Comparison of ENCODE assay signal across 1 cellular context in the genomic region with DNA sequence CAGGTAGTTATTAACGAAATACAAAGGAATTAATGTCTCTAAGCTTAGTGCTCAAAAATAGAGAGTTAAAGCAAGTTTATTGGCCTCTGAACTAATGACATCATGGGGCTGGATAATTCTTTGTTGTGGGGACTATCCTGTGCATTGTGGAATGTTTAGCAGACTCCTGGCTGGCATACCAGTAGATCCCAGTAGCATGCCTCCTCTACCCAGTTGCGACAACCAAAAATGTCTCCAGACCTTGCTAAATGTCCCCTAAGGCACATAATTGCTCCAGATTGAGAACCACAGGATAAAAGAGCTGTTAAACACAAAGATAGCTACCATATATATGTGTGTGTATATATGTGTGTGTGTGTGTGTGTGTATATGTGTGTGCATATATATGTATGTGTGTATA.
TF ChIP-seq lines count a peak whose summit lies in the region.

No MANE protein-coding gene starts in this region.

TF ChIP-seq in HepG2, 621 proteins besides CTCF, POLR2A, EP300 and RAD21 (continued from another document):
- TF ChIP-seq ZNF33A (CRISPR knock-in tag; IDR thresholded peaks at IDR 0.05; ENCODE audit: borderline replicate concordance) = no peak
- TF ChIP-seq, protein P1, sequence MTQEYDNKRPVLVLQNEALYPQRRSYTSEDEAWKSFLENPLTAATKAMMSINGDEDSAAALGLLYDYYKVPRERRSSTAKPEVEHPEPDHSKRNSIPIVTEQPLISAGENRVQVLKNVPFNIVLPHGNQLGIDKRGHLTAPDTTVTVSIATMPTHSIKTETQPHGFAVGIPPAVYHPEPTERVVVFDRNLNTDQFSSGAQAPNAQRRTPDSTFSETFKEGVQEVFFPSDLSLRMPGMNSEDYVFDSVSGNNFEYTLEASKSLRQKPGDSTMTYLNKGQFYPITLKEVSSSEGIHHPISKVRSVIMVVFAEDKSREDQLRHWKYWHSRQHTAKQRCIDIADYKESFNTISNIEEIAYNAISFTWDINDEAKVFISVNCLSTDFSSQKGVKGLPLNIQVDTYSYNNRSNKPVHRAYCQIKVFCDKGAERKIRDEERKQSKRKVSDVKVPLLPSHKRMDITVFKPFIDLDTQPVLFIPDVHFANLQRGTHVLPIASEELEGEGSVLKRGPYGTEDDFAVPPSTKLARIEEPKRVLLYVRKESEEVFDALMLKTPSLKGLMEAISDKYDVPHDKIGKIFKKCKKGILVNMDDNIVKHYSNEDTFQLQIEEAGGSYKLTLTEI (CRISPR knock-in tag; conservative IDR thresholded peaks at IDR 0.05) = no peak
- TF ChIP-seq ATF7 (IDR thresholded peaks at IDR 0.05) = peak; percentile 30; the same call in 1 of the 2 replicates
- TF ChIP-seq ATF7 (CRISPR knock-in tag; IDR thresholded peaks at IDR 0.05) = no peak
- TF ChIP-seq, protein P2, sequence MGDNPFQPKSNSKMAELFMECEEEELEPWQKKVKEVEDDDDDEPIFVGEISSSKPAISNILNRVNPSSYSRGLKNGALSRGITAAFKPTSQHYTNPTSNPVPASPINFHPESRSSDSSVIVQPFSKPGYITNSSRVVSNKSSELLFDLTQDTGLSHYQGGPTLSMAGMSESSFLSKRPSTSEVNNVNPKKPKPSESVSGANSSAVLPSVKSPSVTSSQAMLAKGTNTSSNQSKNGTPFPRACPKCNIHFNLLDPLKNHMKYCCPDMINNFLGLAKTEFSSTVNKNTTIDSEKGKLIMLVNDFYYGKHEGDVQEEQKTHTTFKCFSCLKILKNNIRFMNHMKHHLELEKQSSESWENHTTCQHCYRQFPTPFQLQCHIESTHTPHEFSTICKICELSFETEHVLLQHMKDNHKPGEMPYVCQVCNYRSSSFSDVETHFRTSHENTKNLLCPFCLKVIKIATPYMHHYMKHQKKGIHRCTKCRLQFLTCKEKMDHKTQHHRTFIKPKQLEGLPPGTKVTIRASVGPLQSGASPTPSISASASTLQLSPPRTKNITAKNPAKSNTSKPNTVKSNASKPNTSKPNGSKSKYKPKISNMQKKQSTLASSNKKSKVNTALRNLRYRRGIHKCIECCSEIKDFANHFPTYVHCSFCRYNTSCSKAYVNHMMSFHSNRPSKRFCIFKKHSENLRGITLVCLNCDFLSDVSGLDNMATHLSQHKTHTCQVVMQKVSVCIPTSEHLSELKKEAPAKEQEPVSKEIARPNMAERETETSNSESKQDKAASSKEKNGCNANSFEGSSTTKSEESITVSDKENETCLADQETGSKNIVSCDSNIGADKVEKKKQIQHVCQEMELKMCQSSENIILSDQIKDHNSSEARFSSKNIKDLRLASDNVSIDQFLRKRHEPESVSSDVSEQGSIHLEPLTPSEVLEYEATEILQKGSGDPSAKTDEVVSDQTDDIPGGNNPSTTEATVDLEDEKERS (CRISPR knock-in tag; IDR thresholded peaks at IDR 0.05) = no peak
- TF ChIP-seq, protein P3, sequence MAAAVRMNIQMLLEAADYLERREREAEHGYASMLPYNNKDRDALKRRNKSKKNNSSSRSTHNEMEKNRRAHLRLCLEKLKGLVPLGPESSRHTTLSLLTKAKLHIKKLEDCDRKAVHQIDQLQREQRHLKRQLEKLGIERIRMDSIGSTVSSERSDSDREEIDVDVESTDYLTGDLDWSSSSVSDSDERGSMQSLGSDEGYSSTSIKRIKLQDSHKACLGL (CRISPR knock-in tag; IDR thresholded peaks at IDR 0.05) = no peak
- TF ChIP-seq MZF1 (CRISPR knock-in tag; IDR thresholded peaks at IDR 0.05; ENCODE audit: borderline replicate concordance) = no peak
